Comparison of ENCODE assay signal across 2 cellular contexts in the genomic region with DNA sequence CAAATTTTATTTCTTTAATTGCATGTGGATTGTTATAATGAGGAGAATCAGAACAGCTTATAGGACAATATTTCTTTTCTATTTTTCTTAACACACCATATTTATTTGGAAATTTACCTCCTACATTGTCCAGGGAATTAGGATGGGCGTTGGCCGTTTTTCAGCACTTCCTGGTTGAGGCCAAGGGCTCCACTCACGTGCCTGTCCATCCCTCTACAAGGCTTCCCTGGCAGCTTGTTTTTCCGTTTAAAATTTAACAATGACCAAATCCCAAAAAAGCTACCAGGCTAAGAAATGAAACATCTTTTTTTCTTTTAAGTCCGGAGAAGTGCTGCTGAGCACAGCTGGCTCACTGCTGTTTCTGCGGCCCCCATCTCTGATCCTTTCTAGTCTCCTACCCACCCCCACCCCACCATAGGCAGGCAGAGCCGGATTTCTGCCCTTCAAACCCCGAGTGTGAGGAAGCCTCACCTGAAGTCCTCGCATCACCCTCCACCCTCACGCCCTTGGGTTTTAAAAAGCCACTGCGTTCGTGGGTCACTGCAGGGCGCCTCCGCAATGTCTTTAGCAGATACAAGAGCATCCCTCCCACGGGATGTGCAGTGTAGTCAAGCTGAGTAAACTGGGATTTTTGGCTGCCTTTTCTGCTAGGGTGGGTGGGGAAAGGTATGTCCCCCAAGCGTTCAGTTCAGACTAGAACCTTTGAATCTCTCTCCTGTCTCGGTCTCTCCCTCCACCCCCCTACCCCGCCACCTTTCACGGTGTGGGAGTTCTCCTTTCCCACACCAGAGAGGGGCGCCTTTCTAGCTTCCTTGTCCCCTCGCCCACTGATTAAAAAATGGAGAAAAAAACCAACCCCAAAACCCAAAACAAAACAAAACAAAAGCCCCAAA.
TF ChIP-seq lines count a peak whose summit lies in the region.

No MANE protein-coding gene starts in this region.

TF ChIP-seq in A549, 52 proteins besides CTCF, POLR2A, EP300 and RAD21:
- TF ChIP-seq MYC (IDR thresholded peaks at IDR 0.05; ENCODE audit: borderline replicate concordance, low read length) = no peak
- TF ChIP-seq, protein P1, sequence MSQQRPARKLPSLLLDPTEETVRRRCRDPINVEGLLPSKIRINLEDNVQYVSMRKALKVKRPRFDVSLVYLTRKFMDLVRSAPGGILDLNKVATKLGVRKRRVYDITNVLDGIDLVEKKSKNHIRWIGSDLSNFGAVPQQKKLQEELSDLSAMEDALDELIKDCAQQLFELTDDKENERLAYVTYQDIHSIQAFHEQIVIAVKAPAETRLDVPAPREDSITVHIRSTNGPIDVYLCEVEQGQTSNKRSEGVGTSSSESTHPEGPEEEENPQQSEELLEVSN (IDR thresholded peaks at IDR 0.05; ENCODE audit: borderline replicate concordance, low read depth) = 0 out of 2 replicates have a peak, but pooled peaks have one; percentile 13
TF ChIP-seq in A549: peak in this region for 1.

TF ChIP-seq in IMR-90, 13 proteins besides CTCF, POLR2A, EP300 and RAD21:
- TF ChIP-seq NFE2L2 (IDR thresholded peaks at IDR 0.05; ENCODE audit: low read depth, low read length) (no peak), CEBPB (IDR thresholded peaks at IDR 0.05; ENCODE audit: low read depth, low read length) (no peak), CHD1 (IDR thresholded peaks at IDR 0.05; ENCODE audit: low read depth, low read length) (no peak), MXI1 (IDR thresholded peaks at IDR 0.05; ENCODE audit: borderline replicate concordance, low read depth, low read length) (no peak), MAZ (IDR thresholded peaks at IDR 0.05; ENCODE audit: borderline replicate concordance, low read depth, low read length) (no peak), RCOR1 (IDR thresholded peaks at IDR 0.05; ENCODE audit: insufficient replicate concordance, low read length) (no peak), FOS (IDR thresholded peaks at IDR 0.05; ENCODE audit: low read depth, low read length) (no peak), SMC3 (IDR thresholded peaks at IDR 0.05; ENCODE audit: low read depth, low read length) (no peak), RFX5 (IDR thresholded peaks at IDR 0.05; ENCODE audit: low read depth, low read length) (no peak), MAFK (IDR thresholded peaks at IDR 0.05; ENCODE audit: low read depth, low read length) (no peak), BHLHE40 (IDR thresholded peaks at IDR 0.05; ENCODE audit: low read depth, low read length) (no peak)
- TF ChIP-seq, protein P2, sequence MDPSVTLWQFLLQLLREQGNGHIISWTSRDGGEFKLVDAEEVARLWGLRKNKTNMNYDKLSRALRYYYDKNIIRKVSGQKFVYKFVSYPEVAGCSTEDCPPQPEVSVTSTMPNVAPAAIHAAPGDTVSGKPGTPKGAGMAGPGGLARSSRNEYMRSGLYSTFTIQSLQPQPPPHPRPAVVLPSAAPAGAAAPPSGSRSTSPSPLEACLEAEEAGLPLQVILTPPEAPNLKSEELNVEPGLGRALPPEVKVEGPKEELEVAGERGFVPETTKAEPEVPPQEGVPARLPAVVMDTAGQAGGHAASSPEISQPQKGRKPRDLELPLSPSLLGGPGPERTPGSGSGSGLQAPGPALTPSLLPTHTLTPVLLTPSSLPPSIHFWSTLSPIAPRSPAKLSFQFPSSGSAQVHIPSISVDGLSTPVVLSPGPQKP (IDR thresholded peaks at IDR 0.05; ENCODE audit: borderline replicate concordance, low read depth, low read length) = no peak
- TF ChIP-seq, protein P3, sequence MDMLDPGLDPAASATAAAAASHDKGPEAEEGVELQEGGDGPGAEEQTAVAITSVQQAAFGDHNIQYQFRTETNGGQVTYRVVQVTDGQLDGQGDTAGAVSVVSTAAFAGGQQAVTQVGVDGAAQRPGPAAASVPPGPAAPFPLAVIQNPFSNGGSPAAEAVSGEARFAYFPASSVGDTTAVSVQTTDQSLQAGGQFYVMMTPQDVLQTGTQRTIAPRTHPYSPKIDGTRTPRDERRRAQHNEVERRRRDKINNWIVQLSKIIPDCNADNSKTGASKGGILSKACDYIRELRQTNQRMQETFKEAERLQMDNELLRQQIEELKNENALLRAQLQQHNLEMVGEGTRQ (IDR thresholded peaks at IDR 0.05; ENCODE audit: low read depth, low read length) = no peak
